In genomic region chr7:155244675-155245074, GRCh38 we compare ENCODE assay signal across 9 cellular contexts.
"Had no signal": no experiment of that assay in that cellular context is flagged by ENCODE, and none has a peak within 500 bp of the region (broad histone marks: within the 10 kb centered on the region; RNA-seq: fewer than 3 reads in every experiment).

No MANE protein-coding gene starts in this region.

- H3K27ac Mint-ChIP-seq: H9 had no signal

- H3K27ac ChIP-seq: GM23248, HL-60, KMS-11 had no signal

- H3K4me3 ChIP-seq: GM23248, K562 had no signal

- ATAC-seq: K562 had no signal

- FAIRE-seq: H54, K562 had no signal

- H3K4me2 ChIP-seq: KMS-11 had no signal

- DNase-seq: GM23248, GOT3, H9, HCEC 1CT, IMR-90 had no signal

- H3K9ac ChIP-seq: GM23248, KMS-11 had no signal

- H2AFZ ChIP-seq: GM23248 had no signal

- H3K4me3 Mint-ChIP-seq: H9 had no signal
